In genomic region chr3:47394140-47394855, GRCh38 we compare ENCODE assay signal across 10 cellular contexts. TPM values are rescaled to one million over a fixed set of nuclear protein-coding genes. Genes with fewer than 3 reads are reported as not detected.
DNase-seq lines count a peak whose midpoint lies in the region; ATAC-seq and TF ChIP-seq lines count a peak whose summit lies in the region.
"Had no signal": no experiment of that assay in that cellular context is flagged by ENCODE, and none has a peak within 500 bp of the region (broad histone marks: within the 10 kb centered on the region; RNA-seq: fewer than 3 reads in every experiment).

No MANE protein-coding gene starts in this region.

- peaks cover 38% of the 10 kb centered on the region for H4K20me1 ChIP-seq in GM23338 (replicated peaks; ENCODE audit: insufficient read depth)

- ATAC-seq in GM23338 (peak; percentile 51; the same call in 2 of the 3 replicates), WTC11 (peak; percentile 46)

- no peak overlapping the region for H3K4me3 Mint-ChIP-seq in GM23338
- H3K4me3 Mint-ChIP-seq in WTC11: no peak overlapping the region
- H3K4me3 Mint-ChIP-seq in osteocyte (ENCODE audit: unreplicated experiment): no peak overlapping the region
- H3K4me3 Mint-ChIP-seq: activated B cell treated with CpG ODN at 0.5 μM for 24 hours had no signal

- H3K4me3 ChIP-seq in GM23338 (no peak overlapping the region), cardiac muscle cell (no peak overlapping the region), BE2C (ENCODE audit: low read depth, low read length) (no peak overlapping the region)
- H3K4me3 ChIP-seq: lower lobe of right lung had no signal

- H3K4me2 ChIP-seq in GM23338: no peak overlapping the region

- H2AFZ ChIP-seq in GM23338: no peak overlapping the region

- H3K4me1 Mint-ChIP-seq in GM23338 (peaks cover 4% of the 10 kb centered on the region; the same call in 2 of the 3 replicates), WTC11 (peaks cover 4% of the 10 kb centered on the region), osteocyte (ENCODE audit: unreplicated experiment) (peaks cover 30% of the 10 kb centered on the region)
- H3K4me1 Mint-ChIP-seq: activated B cell treated with CpG ODN at 0.5 μM for 24 hours had no signal

- TF ChIP-seq CTCF in GM23338 (conservative IDR thresholded peaks at IDR 0.05; ENCODE audit: low read depth in 2 of 2): no peak
- TF ChIP-seq CTCF in WTC11 (IDR thresholded peaks at IDR 0.05): no peak
- no peak for TF ChIP-seq CTCF in cardiac muscle cell (IDR thresholded peaks at IDR 0.05; ENCODE audit: low read depth, low read length)
- no peak for TF ChIP-seq CTCF in osteocyte (IDR thresholded peaks at IDR 0.05)
- TF ChIP-seq CTCF in BE2C (IDR thresholded peaks at IDR 0.05; ENCODE audit: low read depth, low read length): no peak

- H3K36me3 Mint-ChIP-seq in GM23338 (ENCODE audit: low read depth) (peaks cover 6% of the 10 kb centered on the region; the same call in 1 of the 3 replicates), WTC11 (peaks cover 7% of the 10 kb centered on the region), osteocyte (ENCODE audit: unreplicated experiment) (peaks cover 9% of the 10 kb centered on the region)

- H3K9me2 ChIP-seq in GM23338 (ENCODE audit: insufficient read depth): no peaks in the 10 kb centered on the region

- H3K9me3 ChIP-seq in cardiac muscle cell (ENCODE audit: low read depth): no peaks in the 10 kb centered on the region
- no peaks in the 10 kb centered on the region for H3K9me3 ChIP-seq in BE2C
- H3K9me3 ChIP-seq: lower lobe of right lung had no signal

- H3K9me3 Mint-ChIP-seq in GM23338 (no peaks in the 10 kb centered on the region), WTC11 (no peaks in the 10 kb centered on the region), osteocyte (ENCODE audit: unreplicated experiment) (no peaks in the 10 kb centered on the region)
- H3K9me3 Mint-ChIP-seq: activated B cell treated with CpG ODN at 0.5 μM for 24 hours had no signal

- no peaks in the 10 kb centered on the region for H3F3A ChIP-seq in GM23338 (replicated peaks; ENCODE audit: low read depth)

- DNase-seq in GM23338 (ENCODE audit: low spot score) (no peak), WTC11 (ENCODE audit: low spot score) (no peak), cardiac muscle cell (ENCODE audit: low read depth in 1 of 2, low spot score in 1 of 2) (peak; percentile 44 to 54), osteocyte (ENCODE audit: extremely low spot score, unreplicated experiment) (no peak), T-helper 9 cell (no peak), cerebellum (ENCODE audit: low spot score) (no peak), BE2C (no peak), DMS79 treated with DMSO at 0.1 percent for 48 hours (lab: John Stamatoyannopoulos, UW) (no peak)
- DNase-seq: activated B cell treated with CpG ODN at 0.5 μM for 24 hours, lower lobe of right lung had no signal

- CTCF ChIA-PET in WTC11 (lab: Charles Lee): interaction anchor here (1.1 to 2.0 kb wide), 3 partner anchors 13 to 144 kb away, joined by 3 to 15 read pairs (median 3); no protein-coding TSS in a partner anchor

- H3K79me2 ChIP-seq in GM23338 (replicated peaks; ENCODE audit: insufficient read depth): peaks cover 50% of the 10 kb centered on the region

- peaks cover 6% of the 10 kb centered on the region; the same call in 1 of the 2 replicates for H3K4me1 ChIP-seq in GM23338 (ENCODE audit: insufficient read depth)
- H3K4me1 ChIP-seq in cardiac muscle cell (ENCODE audit: low read depth): peaks cover 21% of the 10 kb centered on the region
- no peaks in the 10 kb centered on the region for H3K4me1 ChIP-seq in BE2C

- H3K36me3 ChIP-seq in GM23338 (ENCODE audit: insufficient read depth) (no peaks in the 10 kb centered on the region; the same call in 1 of the 2 replicates), cardiac muscle cell (no peaks in the 10 kb centered on the region), BE2C (no peaks in the 10 kb centered on the region)

- POLR2A ChIA-PET in WTC11 (lab: Charles Lee): interaction anchor here (1.1 kb wide), 1 partner anchor 14 kb away, joined by 3 read pairs; the partner anchor contains the start of gene PTPN23

- no peak overlapping the region for H3K27ac ChIP-seq in GM23338 (ENCODE audit: low read depth)
- peak overlapping the region; percentile 64 for H3K27ac ChIP-seq in cardiac muscle cell

- H3K27ac Mint-ChIP-seq in GM23338 (no peak overlapping the region; the same call in 1 of the 2 replicates), WTC11 (peak overlapping the region; percentile 73), osteocyte (ENCODE audit: unreplicated experiment) (peak overlapping the region; percentile 68)
- H3K27ac Mint-ChIP-seq: activated B cell treated with CpG ODN at 0.5 μM for 24 hours had no signal

- peaks cover 4% of the 10 kb centered on the region for H3K27me3 Mint-ChIP-seq in GM23338 (ENCODE audit: insufficient read depth, low read depth, poor library complexity)
- H3K27me3 Mint-ChIP-seq in WTC11 (ENCODE audit: low read depth): no peaks in the 10 kb centered on the region
- no peaks in the 10 kb centered on the region for H3K27me3 Mint-ChIP-seq in osteocyte (ENCODE audit: unreplicated experiment)
- H3K27me3 Mint-ChIP-seq: activated B cell treated with CpG ODN at 0.5 μM for 24 hours had no signal

- no peaks in the 10 kb centered on the region for H3K27me3 ChIP-seq in GM23338 (ENCODE audit: insufficient read depth)
- no peaks in the 10 kb centered on the region for H3K27me3 ChIP-seq in cardiac muscle cell
- H3K27me3 ChIP-seq in BE2C: no peaks in the 10 kb centered on the region

TF ChIP-seq in GM23338, 12 proteins besides CTCF, POLR2A, EP300 and RAD21 (continues in another document):
- TF ChIP-seq EZH2phosphoT487 (IDR thresholded peaks at IDR 0.05; ENCODE audit: unreplicated experiment) (no peak), ZNF331 (CRISPR knock-in tag; IDR thresholded peaks at IDR 0.05; ENCODE audit: low read depth) (no peak)
- TF ChIP-seq, protein P1, sequence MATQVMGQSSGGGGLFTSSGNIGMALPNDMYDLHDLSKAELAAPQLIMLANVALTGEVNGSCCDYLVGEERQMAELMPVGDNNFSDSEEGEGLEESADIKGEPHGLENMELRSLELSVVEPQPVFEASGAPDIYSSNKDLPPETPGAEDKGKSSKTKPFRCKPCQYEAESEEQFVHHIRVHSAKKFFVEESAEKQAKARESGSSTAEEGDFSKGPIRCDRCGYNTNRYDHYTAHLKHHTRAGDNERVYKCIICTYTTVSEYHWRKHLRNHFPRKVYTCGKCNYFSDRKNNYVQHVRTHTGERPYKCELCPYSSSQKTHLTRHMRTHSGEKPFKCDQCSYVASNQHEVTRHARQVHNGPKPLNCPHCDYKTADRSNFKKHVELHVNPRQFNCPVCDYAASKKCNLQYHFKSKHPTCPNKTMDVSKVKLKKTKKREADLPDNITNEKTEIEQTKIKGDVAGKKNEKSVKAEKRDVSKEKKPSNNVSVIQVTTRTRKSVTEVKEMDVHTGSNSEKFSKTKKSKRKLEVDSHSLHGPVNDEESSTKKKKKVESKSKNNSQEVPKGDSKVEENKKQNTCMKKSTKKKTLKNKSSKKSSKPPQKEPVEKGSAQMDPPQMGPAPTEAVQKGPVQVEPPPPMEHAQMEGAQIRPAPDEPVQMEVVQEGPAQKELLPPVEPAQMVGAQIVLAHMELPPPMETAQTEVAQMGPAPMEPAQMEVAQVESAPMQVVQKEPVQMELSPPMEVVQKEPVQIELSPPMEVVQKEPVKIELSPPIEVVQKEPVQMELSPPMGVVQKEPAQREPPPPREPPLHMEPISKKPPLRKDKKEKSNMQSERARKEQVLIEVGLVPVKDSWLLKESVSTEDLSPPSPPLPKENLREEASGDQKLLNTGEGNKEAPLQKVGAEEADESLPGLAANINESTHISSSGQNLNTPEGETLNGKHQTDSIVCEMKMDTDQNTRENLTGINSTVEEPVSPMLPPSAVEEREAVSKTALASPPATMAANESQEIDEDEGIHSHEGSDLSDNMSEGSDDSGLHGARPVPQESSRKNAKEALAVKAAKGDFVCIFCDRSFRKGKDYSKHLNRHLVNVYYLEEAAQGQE (IDR thresholded peaks at IDR 0.05; ENCODE audit: unreplicated experiment): no peak

TF ChIP-seq in WTC11, 78 proteins besides CTCF, POLR2A, EP300 and RAD21:
- no peak for TF ChIP-seq NFE2L1 (CRISPR knock-in tag; IDR thresholded peaks at IDR 0.05)
- TF ChIP-seq, protein P2, sequence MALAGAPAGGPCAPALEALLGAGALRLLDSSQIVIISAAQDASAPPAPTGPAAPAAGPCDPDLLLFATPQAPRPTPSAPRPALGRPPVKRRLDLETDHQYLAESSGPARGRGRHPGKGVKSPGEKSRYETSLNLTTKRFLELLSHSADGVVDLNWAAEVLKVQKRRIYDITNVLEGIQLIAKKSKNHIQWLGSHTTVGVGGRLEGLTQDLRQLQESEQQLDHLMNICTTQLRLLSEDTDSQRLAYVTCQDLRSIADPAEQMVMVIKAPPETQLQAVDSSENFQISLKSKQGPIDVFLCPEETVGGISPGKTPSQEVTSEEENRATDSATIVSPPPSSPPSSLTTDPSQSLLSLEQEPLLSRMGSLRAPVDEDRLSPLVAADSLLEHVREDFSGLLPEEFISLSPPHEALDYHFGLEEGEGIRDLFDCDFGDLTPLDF (CRISPR knock-in tag; IDR thresholded peaks at IDR 0.05): no peak
- TF ChIP-seq USF1 (CRISPR knock-in tag; IDR thresholded peaks at IDR 0.05): no peak
TF ChIP-seq in WTC11: peak in this region for 0.

RNA-seq across cellular contexts. Expression of gene PTPN23, which starts 13.5 kb away (rescaled TPM):
- total RNA-seq in GM23338 (2014; rRNA removed; shearing (Covaris generic)): 33.9 and 48.8 TPM in 2 replicates
- polyA plus RNA-seq in GM23338 (2016; fragmentation: Nextera tagmentation; extraction: Ambion mirVana): 14.3 and 16.1 TPM in 2 replicates
- 44.1 to 53.5 TPM (median 49.8 TPM) in 3 replicates for total RNA-seq in WTC11 (2021)
- 10.7 and 18.7 TPM in 2 replicates for total RNA-seq in cardiac muscle cell
- polyA plus RNA-seq in cardiac muscle cell: 17.1 and 17.4 TPM in 2 replicates
- total RNA-seq in osteocyte: 57.7 and 60.8 TPM in 2 replicates
- 12.8 TPM for total RNA-seq in cerebellum
- 33.7 TPM for polyA plus RNA-seq in BE2C (2012; ENCODE audit: insufficient read depth, insufficient read length, low read depth)

Comparison
In these comparisons a context has a peak if more than half of its experiments do, and no peak if none do; other contexts are left out.
1. DNase-seq: peak in cardiac muscle cell (2 of 2); none in GM23338 (single experiment), WTC11 (single experiment), osteocyte (single experiment), T-helper 9 cell (single experiment), cerebellum (single experiment), BE2C (single experiment) and DMS79 treated with DMSO at 0.1 percent for 48 hours (single experiment).